8 cellular contexts compared by ENCODE assay signal in the genomic region with DNA sequence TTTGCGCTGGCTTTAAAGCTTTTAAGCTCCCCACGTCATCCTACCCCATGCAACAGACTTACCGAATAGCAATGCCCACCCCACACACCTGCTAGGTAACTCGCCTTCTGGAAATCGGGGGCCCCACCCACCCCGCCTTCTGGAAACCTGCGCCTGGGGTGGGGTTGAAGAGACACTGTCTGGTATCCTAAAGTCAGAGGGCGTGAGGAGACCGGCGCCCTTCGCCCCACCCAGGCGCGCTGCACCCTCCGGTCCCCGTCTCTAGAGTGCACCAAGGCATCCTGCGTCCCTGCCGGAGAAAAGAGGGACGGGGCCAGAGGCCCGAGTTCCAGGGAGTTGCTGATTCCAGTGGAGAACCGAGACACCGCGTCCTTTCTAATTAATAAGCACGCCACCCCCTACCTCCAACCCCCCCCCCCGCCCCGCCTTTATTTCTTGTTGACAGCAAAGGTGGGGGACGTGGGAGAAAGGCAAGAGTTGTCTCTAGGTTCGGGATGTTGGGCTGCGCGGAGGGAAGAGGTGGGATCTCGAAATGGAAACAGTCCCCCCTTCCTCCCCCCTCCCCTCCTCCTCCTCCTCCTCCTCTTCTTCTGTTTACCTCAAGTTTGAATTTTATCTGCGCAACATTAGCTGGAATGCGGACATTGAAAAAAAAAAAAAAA.
A peak's percentile ranks its signal among the peaks of the same experiment; 100 is the strongest.
DNase-seq lines count a peak whose midpoint lies in the region; ATAC-seq and TF ChIP-seq lines count a peak whose summit lies in the region.

No MANE protein-coding gene starts in this region.

- ATAC-seq in HG03432 (IDR thresholded peaks at IDR 0.05; ENCODE audit: unreplicated experiment) (no peak), GM21526 (IDR thresholded peaks at IDR 0.05; ENCODE audit: low FRiP score, unreplicated experiment) (no peak)

- H3K4me3 ChIP-seq in HUES64 (ENCODE audit: low read length) (peak overlapping the region; percentile 76), WI38 (ENCODE audit: low read depth, low read length) (peak overlapping the region; percentile 85), breast epithelium (peak overlapping the region; percentile 96 to 99 (median 97))

- intact Hi-C loops in breast epithelium (cut with DNase I; ENCODE audit: low total_unique reads), result no loop called here

- TF ChIP-seq CTCF in WI38 (IDR thresholded peaks at IDR 0.05; ENCODE audit: low read depth, low read length), result no peak
- TF ChIP-seq CTCF in breast epithelium (IDR thresholded peaks at IDR 0.05), result no peak

- H3K27me3 ChIP-seq in HUES64 (ENCODE audit: insufficient read depth, low read length) (peaks cover 46% of the 10 kb centered on the region), breast epithelium (no peaks in the 10 kb centered on the region)

- no peak for TF ChIP-seq POLR2A in breast epithelium (IDR thresholded peaks at IDR 0.05)

- H3K36me3 ChIP-seq in HUES64 (ENCODE audit: insufficient read depth, low read length), result no peaks in the 10 kb centered on the region
- H3K36me3 ChIP-seq in breast epithelium, result no peaks in the 10 kb centered on the region

- H3K27ac ChIP-seq in HUES64 (ENCODE audit: low read depth, low read length) (no peak overlapping the region), breast epithelium (peak overlapping the region; percentile 100)

- DNase-seq in CD1c-positive myeloid dendritic cell (ENCODE audit: extremely low spot score) (peak; percentile 50), breast epithelium (ENCODE audit: low spot score in 2 of 2) (peak; percentile 58 to 70), kidney tubule cell (ENCODE audit: low spot score) (peak; percentile 40)
- peak; percentile 25 for DNase-seq in stimulated activated CD4-positive, alpha-beta T cell treated with anti-CD3 and anti-CD28 coated beads, Interleukin-2, amount 100 ng/mL, for 4 hours (ENCODE audit: low read depth)

- H3K9ac ChIP-seq in HUES64 (ENCODE audit: low read depth, low read length), result peak overlapping the region; percentile 62; the same call in 1 of the 2 replicates

- WGBS in HUES64, result under 1% methylated on average over 22 of the region's 32 CpGs

- H3K9me3 ChIP-seq in HUES64 (ENCODE audit: insufficient read depth, low read depth, low read length), result no peaks in the 10 kb centered on the region
- no peaks in the 10 kb centered on the region for H3K9me3 ChIP-seq in breast epithelium

- H3K4me1 ChIP-seq in HUES64 (ENCODE audit: insufficient read depth, low read length) (peaks cover 27% of the 10 kb centered on the region), breast epithelium (peaks cover 0 to 9% of the 10 kb centered on the region in 2 donors)
